In genomic region chr14:60116181-60116580, GRCh38 we compare ENCODE assay signal across 3 cellular contexts.
TF ChIP-seq lines count a peak whose summit lies in the region.

No MANE protein-coding gene starts in this region.

TF ChIP-seq in GM12891, 5 proteins besides CTCF, POLR2A, EP300 and RAD21:
- no peak for TF ChIP-seq TAF1 (IDR thresholded peaks at IDR 0.05; ENCODE audit: low read depth, low read length)

TF ChIP-seq in IMR-90, 13 proteins besides CTCF, POLR2A, EP300 and RAD21:
- TF ChIP-seq MXI1 (IDR thresholded peaks at IDR 0.05; ENCODE audit: borderline replicate concordance, low read depth, low read length) (no peak), BHLHE40 (IDR thresholded peaks at IDR 0.05; ENCODE audit: low read depth, low read length) (no peak), USF2 (IDR thresholded peaks at IDR 0.05; ENCODE audit: low read depth, low read length) (no peak), ELK1 (IDR thresholded peaks at IDR 0.05; ENCODE audit: borderline replicate concordance, low read depth, low read length) (no peak), NFE2L2 (IDR thresholded peaks at IDR 0.05; ENCODE audit: low read depth, low read length) (no peak)
TF ChIP-seq in IMR-90: peak in this region for 0.

TF ChIP-seq in HepG2, 621 proteins besides CTCF, POLR2A, EP300 and RAD21:
- TF ChIP-seq ZNF34 (CRISPR knock-in tag; IDR thresholded peaks at IDR 0.05; ENCODE audit: borderline replicate concordance), result no peak
- TF ChIP-seq MAF1 (CRISPR knock-in tag; IDR thresholded peaks at IDR 0.05; ENCODE audit: borderline replicate concordance), result no peak
- TF ChIP-seq CBX2 (IDR thresholded peaks at IDR 0.05; ENCODE audit: low read depth, low read length), result no peak
- no peak for TF ChIP-seq CBX2 (CRISPR knock-in tag; IDR thresholded peaks at IDR 0.05; ENCODE audit: low read depth)
- TF ChIP-seq ZNF337 (CRISPR knock-in tag; IDR thresholded peaks at IDR 0.05; ENCODE audit: borderline replicate concordance, low read depth), result no peak
- no peak for TF ChIP-seq NFYB (CRISPR knock-in tag; IDR thresholded peaks at IDR 0.05)
- no peak for TF ChIP-seq MAFK (conservative IDR thresholded peaks at IDR 0.05 in 1 of 2, IDR thresholded peaks at IDR 0.05 in 1 of 2; ENCODE audit: low read length in 2 of 2)
- TF ChIP-seq PAWR (CRISPR knock-in tag; IDR thresholded peaks at IDR 0.05; ENCODE audit: borderline replicate concordance), result no peak
- TF ChIP-seq ZNF850 (CRISPR knock-in tag; conservative IDR thresholded peaks at IDR 0.05), result no peak
- TF ChIP-seq IRX3 (CRISPR knock-in tag; IDR thresholded peaks at IDR 0.05; ENCODE audit: borderline replicate concordance, low read depth), result no peak
- no peak for TF ChIP-seq AHDC1 (CRISPR knock-in tag; IDR thresholded peaks at IDR 0.05; ENCODE audit: borderline replicate concordance)
- TF ChIP-seq ZBTB1 (CRISPR knock-in tag; IDR thresholded peaks at IDR 0.05; ENCODE audit: borderline replicate concordance), result no peak
- no peak for TF ChIP-seq ZNF782 (CRISPR knock-in tag; IDR thresholded peaks at IDR 0.05; ENCODE audit: borderline replicate concordance)
- no peak for TF ChIP-seq ZSCAN31 (CRISPR knock-in tag; IDR thresholded peaks at IDR 0.05; ENCODE audit: low read depth)
- no peak for TF ChIP-seq TFDP2 (CRISPR knock-in tag; IDR thresholded peaks at IDR 0.05)
- no peak for TF ChIP-seq ZNF878 (CRISPR knock-in tag; IDR thresholded peaks at IDR 0.05)
TF ChIP-seq in HepG2: peak in this region for 0.
